1 cellular context compared by ENCODE assay signal in genomic region chr17:77300016-77300686, GRCh38.
TF ChIP-seq lines count a peak whose summit lies in the region.

No MANE protein-coding gene starts in this region.

TF ChIP-seq in HepG2, 621 proteins besides CTCF, POLR2A, EP300 and RAD21 (continued from another document and continues in another):
- TF ChIP-seq NFAT5 (CRISPR knock-in tag; IDR thresholded peaks at IDR 0.05): no peak
- TF ChIP-seq PPARG (CRISPR knock-in tag; conservative IDR thresholded peaks at IDR 0.05): peak; percentile 74; the same call in 1 of the 2 replicates
- no peak for TF ChIP-seq HNRNPLL (IDR thresholded peaks at IDR 0.05; ENCODE audit: low read depth, low read length, poor library complexity, severe bottlenecking)
- TF ChIP-seq ZNF235 (CRISPR knock-in tag; IDR thresholded peaks at IDR 0.05; ENCODE audit: borderline replicate concordance): no peak
- no peak for TF ChIP-seq RORA (CRISPR knock-in tag; IDR thresholded peaks at IDR 0.05)
- TF ChIP-seq PRMT3 (CRISPR knock-in tag; IDR thresholded peaks at IDR 0.05; ENCODE audit: borderline replicate concordance, low read depth): no peak
- no peak for TF ChIP-seq KDM4B (CRISPR knock-in tag; IDR thresholded peaks at IDR 0.05)
- no peak for TF ChIP-seq ZNF570 (CRISPR knock-in tag; IDR thresholded peaks at IDR 0.05; ENCODE audit: borderline replicate concordance)
- TF ChIP-seq ZNF3 (CRISPR knock-in tag; IDR thresholded peaks at IDR 0.05): no peak
- TF ChIP-seq NRL (CRISPR knock-in tag; IDR thresholded peaks at IDR 0.05; ENCODE audit: borderline replicate concordance): no peak
- TF ChIP-seq NFE2L1 (CRISPR knock-in tag; IDR thresholded peaks at IDR 0.05; ENCODE audit: borderline replicate concordance): no peak
- no peak for TF ChIP-seq UBTF (CRISPR knock-in tag; IDR thresholded peaks at IDR 0.05)
- no peak for TF ChIP-seq KLF12 (CRISPR knock-in tag; IDR thresholded peaks at IDR 0.05; ENCODE audit: borderline replicate concordance)
- TF ChIP-seq ZNF460 (CRISPR knock-in tag; IDR thresholded peaks at IDR 0.05; ENCODE audit: borderline replicate concordance): peak; percentile 73
- no peak for TF ChIP-seq MTF1 (CRISPR knock-in tag; IDR thresholded peaks at IDR 0.05)
- no peak for TF ChIP-seq ZNF580 (CRISPR knock-in tag; IDR thresholded peaks at IDR 0.05; ENCODE audit: borderline replicate concordance, low read depth)
- no peak for TF ChIP-seq ZNF790 (CRISPR knock-in tag; IDR thresholded peaks at IDR 0.05; ENCODE audit: borderline replicate concordance)
- TF ChIP-seq MEF2D (CRISPR knock-in tag; IDR thresholded peaks at IDR 0.05): 0 out of 2 replicates have a peak, but pooled peaks have one; percentile 18
- no peak for TF ChIP-seq RFX1 (IDR thresholded peaks at IDR 0.05)
- no peak for TF ChIP-seq RARG (CRISPR knock-in tag; IDR thresholded peaks at IDR 0.05; ENCODE audit: low read depth)
- peak; percentile 94 for TF ChIP-seq NCOA2 (CRISPR knock-in tag; IDR thresholded peaks at IDR 0.05)
- no peak for TF ChIP-seq MLLT10 (CRISPR knock-in tag; IDR thresholded peaks at IDR 0.05)
- TF ChIP-seq GMEB1 (CRISPR knock-in tag; IDR thresholded peaks at IDR 0.05; ENCODE audit: borderline replicate concordance): no peak
- TF ChIP-seq FUBP1 (CRISPR knock-in tag; IDR thresholded peaks at IDR 0.05; ENCODE audit: borderline replicate concordance): no peak
- TF ChIP-seq REPIN1 (CRISPR knock-in tag; IDR thresholded peaks at IDR 0.05; ENCODE audit: borderline replicate concordance, low read depth): peak; percentile 47; the same call in 1 of the 2 replicates
- TF ChIP-seq KLF13 (CRISPR knock-in tag; IDR thresholded peaks at IDR 0.05): no peak
- 0 out of 2 replicates have a peak, but pooled peaks have one; percentile 14 for TF ChIP-seq ZNF652 (CRISPR knock-in tag; IDR thresholded peaks at IDR 0.05; ENCODE audit: borderline replicate concordance, low read depth)
- 0 out of 2 replicates have a peak, but pooled peaks have one; percentile 43 for TF ChIP-seq STAT5B (CRISPR knock-in tag; IDR thresholded peaks at IDR 0.05)
- no peak for TF ChIP-seq NFKBIZ (CRISPR knock-in tag; IDR thresholded peaks at IDR 0.05)
- TF ChIP-seq SP140L (CRISPR knock-in tag; IDR thresholded peaks at IDR 0.05; ENCODE audit: borderline replicate concordance): no peak
- TF ChIP-seq ARNT (IDR thresholded peaks at IDR 0.05): no peak
- no peak for TF ChIP-seq ZNF335 (CRISPR knock-in tag; IDR thresholded peaks at IDR 0.05)
- TF ChIP-seq SAFB2 (CRISPR knock-in tag; IDR thresholded peaks at IDR 0.05; ENCODE audit: borderline replicate concordance, low read depth): no peak
- no peak for TF ChIP-seq ZBTB21 (CRISPR knock-in tag; IDR thresholded peaks at IDR 0.05)
- TF ChIP-seq ARID3A (IDR thresholded peaks at IDR 0.05; ENCODE audit: low read depth, low read length): no peak
- TF ChIP-seq ERF (CRISPR knock-in tag; IDR thresholded peaks at IDR 0.05): peak; percentile 64
- no peak for TF ChIP-seq PAWR (CRISPR knock-in tag; IDR thresholded peaks at IDR 0.05; ENCODE audit: borderline replicate concordance)
- no peak for TF ChIP-seq E2F5 (CRISPR knock-in tag; conservative IDR thresholded peaks at IDR 0.05)
- TF ChIP-seq NONO (IDR thresholded peaks at IDR 0.05): no peak
- TF ChIP-seq NONO (CRISPR knock-in tag; conservative IDR thresholded peaks at IDR 0.05): peak; percentile 54; the same call in 1 of the 2 replicates
- TF ChIP-seq ZGPAT (CRISPR knock-in tag; IDR thresholded peaks at IDR 0.05): 0 out of 2 replicates have a peak, but pooled peaks have one; percentile 38
- TF ChIP-seq ZNF547 (CRISPR knock-in tag; IDR thresholded peaks at IDR 0.05): no peak
- TF ChIP-seq ZNF567 (CRISPR knock-in tag; IDR thresholded peaks at IDR 0.05; ENCODE audit: borderline replicate concordance): no peak
- TF ChIP-seq THYN1 (CRISPR knock-in tag; IDR thresholded peaks at IDR 0.05; ENCODE audit: borderline replicate concordance, low read depth): no peak
- no peak for TF ChIP-seq ZNF24 (IDR thresholded peaks at IDR 0.05)
- TF ChIP-seq ZBTB10 (CRISPR knock-in tag; IDR thresholded peaks at IDR 0.05; ENCODE audit: borderline replicate concordance): no peak
- no peak for TF ChIP-seq RBAK (CRISPR knock-in tag; IDR thresholded peaks at IDR 0.05)
- TF ChIP-seq FOXM1 (CRISPR knock-in tag; IDR thresholded peaks at IDR 0.05): no peak
- TF ChIP-seq ZNF329 (CRISPR knock-in tag; IDR thresholded peaks at IDR 0.05; ENCODE audit: low read depth): no peak
- TF ChIP-seq ATAD3A (CRISPR knock-in tag; IDR thresholded peaks at IDR 0.05): no peak
